ENCODE assay signal across 8 cellular contexts in genomic region chr5:10249948-10250803, GRCh38. TPM values are rescaled to one million over a fixed set of nuclear protein-coding genes. Genes with fewer than 3 reads are reported as not detected.
DNase-seq lines count a peak whose midpoint lies in the region; TF ChIP-seq lines count a peak whose summit lies in the region.

TSS of gene CCT5 (plus strand) at chr5:10250280. CDS start at chr5:10250341, 61 bp downstream.

- peaks cover 36% of the 10 kb centered on the region for H3K4me1 ChIP-seq in suprapubic skin

- H3K9me3 Mint-ChIP-seq in HFFc6: no peaks in the 10 kb centered on the region

- H3K36me3 Mint-ChIP-seq in HFFc6 (ENCODE audit: low read depth): peaks cover 34% of the 10 kb centered on the region

- peaks cover 51% of the 10 kb centered on the region for H3K4me1 Mint-ChIP-seq in HFFc6 (ENCODE audit: low read depth)

- TF ChIP-seq CTCF in HFFc6 (IDR thresholded peaks at IDR 0.05): no peak
- TF ChIP-seq CTCF in NB4 (IDR thresholded peaks at IDR 0.05; ENCODE audit: low read depth, low read length): no peak
- TF ChIP-seq CTCF in suprapubic skin (IDR thresholded peaks at IDR 0.05): no peak

- no peaks in the 10 kb centered on the region; the same call in none of the 2 replicates for H3K27me3 Mint-ChIP-seq in HFFc6 (ENCODE audit: insufficient read depth)

- DNase-seq in GM04503 (ENCODE audit: low read depth) (peak; percentile 88), HFFc6 (peak; percentile 97), NB4 (ENCODE audit: low read depth) (peak; percentile 99), SK-N-MC (ENCODE audit: low read depth, low spot score) (peak; percentile 99), globus pallidus (ENCODE audit: low spot score) (peak; percentile 97), nucleus accumbens (lab: John Stamatoyannopoulos, UW) (peak in 55 of 56 donors; percentile 32 to 96 (median 87)), suprapubic skin (ENCODE audit: low spot score in 2 of 2) (peak; percentile 96 to 97)
- peak; percentile 86 for DNase-seq in activated naive CD4-positive, alpha-beta T cell treated with anti-CD3 and anti-CD28 coated beads, Interleukin-2, amount 50 U/mL, for 16 hours

- no peak for TF ChIP-seq EP300 in suprapubic skin (IDR thresholded peaks at IDR 0.05)

- TF ChIP-seq POLR2A in NB4 (IDR thresholded peaks at IDR 0.05; ENCODE audit: extremely low read depth, insufficient read length): peak; percentile 99
- peak in 1 of 2 donors; percentile 37 for TF ChIP-seq POLR2A in suprapubic skin (IDR thresholded peaks at IDR 0.05)

- H3K36me3 ChIP-seq in SK-N-MC (ENCODE audit: insufficient read depth, low read length): peaks cover 47% of the 10 kb centered on the region
- peaks cover 4% of the 10 kb centered on the region for H3K36me3 ChIP-seq in suprapubic skin

- under 1% methylated on average over 30 of the region's 67 CpGs for WGBS in suprapubic skin

- H3K9ac ChIP-seq in SK-N-MC (ENCODE audit: insufficient read length): peak within 1 kb of the TSS; percentile 97

- H3K27ac ChIP-seq in SK-N-MC (peak within 1 kb of the TSS; percentile 100), suprapubic skin (peak within 1 kb of the TSS; percentile 95)

- H3K27ac Mint-ChIP-seq in HFFc6: peak within 1 kb of the TSS; percentile 100

- no peaks in the 10 kb centered on the region for H3K9me3 ChIP-seq in SK-N-MC (ENCODE audit: low read depth, low read length)
- H3K9me3 ChIP-seq in suprapubic skin: no peaks in the 10 kb centered on the region

- H3K4me3 Mint-ChIP-seq in HFFc6: peak within 1 kb of the TSS; percentile 95

- H3K27me3 ChIP-seq in suprapubic skin: no peaks in the 10 kb centered on the region

- peak within 1 kb of the TSS; percentile 98 for H3K4me3 ChIP-seq in NB4 (ENCODE audit: low read depth, low read length)
- H3K4me3 ChIP-seq in SK-N-MC: peak within 1 kb of the TSS; percentile 95
- H3K4me3 ChIP-seq in suprapubic skin: peak within 1 kb of the TSS; percentile 93

RNA-seq across cellular contexts. Expression of gene CCT5, which starts in this region (rescaled TPM):
- 100 to 1,000 TPM; 274 to 362 (median 330) TPM for total RNA-seq in HFFc6 (2021; fragmentation: NEBNext Ultra II Directional; extraction: Animal tissue kit (Norgen Biotek cat#: 25700))
- 100 to 1,000 TPM in 3 of 4 donors, 10 to 100 TPM in 1; 65.8 to 154 (median 142) TPM for total RNA-seq in suprapubic skin

Comparison
In these comparisons a context has a peak if more than half of its experiments do, and no peak if none do; other contexts are left out.
1. Peak in every context shown above with its lines: DNase-seq, H3K4me3 ChIP-seq and H3K27ac ChIP-seq.